21 cellular contexts compared by ENCODE assay signal in the genomic region with DNA sequence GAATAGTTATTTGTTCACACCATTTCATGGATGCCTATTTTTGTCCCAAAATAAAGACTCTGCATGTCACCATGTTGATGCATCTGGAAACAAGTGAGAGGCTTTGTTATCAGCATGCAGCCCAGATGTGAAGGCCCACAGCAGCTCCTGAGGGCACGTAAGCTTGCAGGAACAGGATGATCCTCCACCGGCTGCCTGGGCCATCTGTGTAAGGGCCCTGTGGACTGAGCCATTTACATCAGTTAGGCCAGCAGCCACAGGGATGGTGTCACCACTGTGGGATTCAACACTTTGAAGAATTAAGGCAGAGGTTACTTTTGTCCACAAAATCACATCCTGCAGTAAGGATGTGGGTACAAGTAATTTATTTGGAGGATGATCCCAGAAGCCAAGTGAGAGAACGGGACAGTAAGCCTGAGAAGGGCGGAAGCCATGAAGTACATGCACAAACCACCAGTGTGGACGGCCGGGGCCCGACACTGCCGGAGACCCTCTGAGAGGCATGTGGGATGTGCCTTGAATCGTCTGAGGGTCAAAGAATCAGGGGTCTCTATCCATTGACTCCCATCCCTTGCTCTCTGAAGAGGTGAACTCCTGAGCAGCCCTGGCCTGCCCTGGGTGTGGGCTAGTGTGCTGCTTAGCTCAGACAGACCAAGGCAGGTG.
"Had no signal": no experiment of that assay in that cellular context is flagged by ENCODE, and none has a peak within 500 bp of the region (broad histone marks: within the 10 kb centered on the region; RNA-seq: fewer than 3 reads in every experiment).

No MANE protein-coding gene starts in this region.

- H3K27me3 ChIP-seq: SJSA1 had no signal

- H3K4me3 ChIP-seq: SJSA1, SK-N-MC had no signal

- H3K27ac ChIP-seq: SJSA1, SK-N-MC had no signal

- H3K36me3 ChIP-seq: SJSA1 had no signal

- H3K4me1 ChIP-seq: SJSA1 had no signal

- DNase-seq: KBM-7, MV-4-11, NCI-H1048, NCI-H1105 treated with DMSO at 0.1 percent for 48 hours, NCI-H1417 treated with DMSO at 0.1 percent for 48 hours, NCI-H146, NCI-H1694 treated with DMSO at 0.1 percent for 48 hours, NCI-H1930, NCI-H2081, NCI-H2107, NCI-H226, NCI-H446, NCI-H510A, NCI-H524 treated with DMSO at 0.1 percent for 48 hours, NCI-H69, NCI-H774, Right ventricle myocardium superior, RPMI8226, SIG-M5 had no signal
